In the genomic region with DNA sequence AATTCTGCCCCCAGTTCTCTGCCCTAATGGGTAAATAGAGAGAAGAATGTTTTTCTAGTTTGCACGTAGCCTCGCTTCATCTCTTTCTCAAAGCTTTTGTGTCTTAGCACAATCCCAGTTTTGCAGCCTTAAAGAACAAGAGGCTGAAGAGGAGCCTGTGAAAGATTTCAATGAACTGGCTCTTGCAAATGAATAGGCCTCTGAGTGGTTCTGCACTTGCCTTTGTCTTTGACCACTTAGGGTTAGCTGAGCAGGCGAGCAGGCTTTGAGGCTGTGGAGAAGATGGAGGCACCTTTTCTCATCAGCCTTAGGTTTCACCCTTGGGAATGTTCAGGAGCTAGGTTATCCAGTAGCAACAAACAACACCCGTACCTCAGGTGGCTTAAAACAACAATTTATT, we compare ENCODE assay signal across 13 cellular contexts.
"Had no signal": no experiment of that assay in that cellular context is flagged by ENCODE, and none has a peak within 500 bp of the region (broad histone marks: within the 10 kb centered on the region; RNA-seq: fewer than 3 reads in every experiment).

No MANE protein-coding gene starts in this region.

- H3K4me3 ChIP-seq: cardiac muscle cell, esophagus muscularis mucosa, skin epidermis had no signal

- H3K36me3 ChIP-seq: cardiac muscle cell, neutrophil had no signal

- H3K27ac ChIP-seq: cardiac muscle cell, esophagus muscularis mucosa, neutrophil, skin epidermis, VCaP had no signal

- ATAC-seq: activated CD8-positive, alpha-beta T cell treated with anti-CD3 and anti-CD28 coated beads for 36 hours had no signal

- H3K4me1 ChIP-seq: esophagus muscularis mucosa had no signal

- H3K9me3 ChIP-seq: esophagus muscularis mucosa, neutrophil had no signal

- DNase-seq: activated CD4-positive, alpha-beta T cell treated with anti-CD3 and anti-CD28 coated beads for 4 hours; activated CD8-positive, alpha-beta memory T cell treated with anti-CD3 and anti-CD28 coated beads, Interleukin-2, amount 50 U/mL, for 4 hours; activated CD8-positive, alpha-beta T cell treated with anti-CD3 and anti-CD28 coated beads for 36 hours; activated naive CD8-positive, alpha-beta T cell treated with anti-CD3 and anti-CD28 coated beads, Interleukin-2, amount 10 ng/mL, durations not matched to agents 7 days and 5 days; aorta; kidney glomerular epithelial cell; posterior cingulate gyrus; stimulated activated CD4-positive, alpha-beta T cell treated with anti-CD3 and anti-CD28 coated beads, Interleukin-4, amount 100 ng/mL, for 4 hours had no signal

- H3K27me3 ChIP-seq: cardiac muscle cell, esophagus muscularis mucosa had no signal
